1 cellular context compared by ENCODE assay signal in genomic region chr15:74393423-74393822, GRCh38.
TF ChIP-seq lines count a peak whose summit lies in the region.

No MANE protein-coding gene starts in this region.

TF ChIP-seq in K562, 482 proteins besides CTCF, POLR2A, EP300 and RAD21:
- TF ChIP-seq NEUROD1 (IDR thresholded peaks at IDR 0.05; ENCODE audit: borderline replicate concordance, low read depth, low read length, partially characterized antibody) (no peak), ZBTB33 (CRISPR knock-in tag; IDR thresholded peaks at IDR 0.05) (0 out of 2 replicates have a peak, but pooled peaks have one; percentile 57), GTF3C2 (IDR thresholded peaks at IDR 0.05; ENCODE audit: borderline replicate concordance, extremely low read depth, insufficient read length) (no peak)
